1 cellular context compared by ENCODE assay signal in genomic region chr20:62824476-62825287, GRCh38.
A peak's percentile ranks its signal among the peaks of the same experiment; 100 is the strongest.
TF ChIP-seq lines count a peak whose summit lies in the region.

No MANE protein-coding gene starts in this region.

TF ChIP-seq in HepG2, 621 proteins besides CTCF, POLR2A, EP300 and RAD21 (continued from another document and continues in another):
- TF ChIP-seq NONO (IDR thresholded peaks at IDR 0.05) (no peak), NONO (CRISPR knock-in tag; conservative IDR thresholded peaks at IDR 0.05) (peak; percentile 17; the same call in 1 of the 2 replicates), YEATS4 (CRISPR knock-in tag; IDR thresholded peaks at IDR 0.05; ENCODE audit: borderline replicate concordance) (0 out of 2 replicates have a peak, but pooled peaks have one; percentile 57), SP4 (CRISPR knock-in tag; IDR thresholded peaks at IDR 0.05) (peak; percentile 51; the same call in 1 of the 2 replicates), PITX1 (CRISPR knock-in tag; IDR thresholded peaks at IDR 0.05) (peak; percentile 78), THAP9 (CRISPR knock-in tag; IDR thresholded peaks at IDR 0.05; ENCODE audit: borderline replicate concordance) (peak; percentile 28; the same call in 1 of the 2 replicates), GPN1 (CRISPR knock-in tag; IDR thresholded peaks at IDR 0.05; ENCODE audit: borderline replicate concordance) (no peak), ZNF674 (CRISPR knock-in tag; IDR thresholded peaks at IDR 0.05; ENCODE audit: low read depth) (no peak), HOXA9 (CRISPR knock-in tag; IDR thresholded peaks at IDR 0.05; ENCODE audit: borderline replicate concordance) (no peak), ZNF710 (CRISPR knock-in tag; IDR thresholded peaks at IDR 0.05; ENCODE audit: borderline replicate concordance) (no peak), ZNF777 (CRISPR knock-in tag; IDR thresholded peaks at IDR 0.05) (0 out of 2 replicates have a peak, but pooled peaks have one; percentile 18), HIC2 (CRISPR knock-in tag; IDR thresholded peaks at IDR 0.05; ENCODE audit: low read depth) (peak; percentile 97), ZNF383 (CRISPR knock-in tag; IDR thresholded peaks at IDR 0.05; ENCODE audit: borderline replicate concordance) (no peak), PATZ1 (CRISPR knock-in tag; IDR thresholded peaks at IDR 0.05) (peak; percentile 78), PCBP2 (optimal IDR thresholded peaks at IDR 0.05; ENCODE audit: low read depth, low read length, poor library complexity, severe bottlenecking) (no peak), XBP1 (CRISPR knock-in tag; IDR thresholded peaks at IDR 0.05) (no peak), RCOR2 (CRISPR knock-in tag; IDR thresholded peaks at IDR 0.05) (no peak), POLR2AphosphoS5 (IDR thresholded peaks at IDR 0.05; ENCODE audit: low read depth, low read length) (0 out of 2 replicates have a peak, but pooled peaks have one; percentile 43), ZBTB20 (CRISPR knock-in tag; IDR thresholded peaks at IDR 0.05; ENCODE audit: borderline replicate concordance, low read depth) (no peak), SMAD9 (CRISPR knock-in tag; IDR thresholded peaks at IDR 0.05) (no peak), ZBTB34 (CRISPR knock-in tag; IDR thresholded peaks at IDR 0.05) (no peak), HNRNPL (IDR thresholded peaks at IDR 0.05; ENCODE audit: low read depth, low read length) (peak; percentile 95), NR2F1 (CRISPR knock-in tag; IDR thresholded peaks at IDR 0.05) (0 out of 4 replicates have a peak, but pooled peaks of 1 of the 2 experiments have one; percentile 15), ZNF616 (CRISPR knock-in tag; IDR thresholded peaks at IDR 0.05; ENCODE audit: low read depth) (no peak; the same call in 1 of the 2 replicates), ZNF143 (CRISPR knock-in tag; IDR thresholded peaks at IDR 0.05) (peak; percentile 56), ZSCAN9 (CRISPR knock-in tag; IDR thresholded peaks at IDR 0.05; ENCODE audit: borderline replicate concordance) (no peak), MTA1 (CRISPR knock-in tag; IDR thresholded peaks at IDR 0.05; ENCODE audit: borderline replicate concordance) (peak; percentile 79; the same call in 1 of the 2 replicates), MXD1 (CRISPR knock-in tag; IDR thresholded peaks at IDR 0.05) (no peak), RXRB (CRISPR knock-in tag; IDR thresholded peaks at IDR 0.05; ENCODE audit: borderline replicate concordance) (0 out of 2 replicates have a peak, but pooled peaks have one; percentile 18), SMAD3 (CRISPR knock-in tag; IDR thresholded peaks at IDR 0.05) (no peak), ZMYM3 (CRISPR knock-in tag; IDR thresholded peaks at IDR 0.05) (peak; percentile 59), ZNF816 (CRISPR knock-in tag; IDR thresholded peaks at IDR 0.05; ENCODE audit: borderline replicate concordance) (no peak), CREM (IDR thresholded peaks at IDR 0.05) (0 out of 2 replicates have a peak, but pooled peaks have one; percentile 19), CREM (CRISPR knock-in tag; IDR thresholded peaks at IDR 0.05) (no peak), ZNF232 (CRISPR knock-in tag; IDR thresholded peaks at IDR 0.05; ENCODE audit: borderline replicate concordance) (no peak), ZSCAN30 (CRISPR knock-in tag; IDR thresholded peaks at IDR 0.05) (no peak), NR2F6 (IDR thresholded peaks at IDR 0.05) (peak; percentile 71), NR2F6 (CRISPR knock-in tag; IDR thresholded peaks at IDR 0.05) (peak; percentile 74), NFAT5 (CRISPR knock-in tag; IDR thresholded peaks at IDR 0.05) (peak; percentile 38; the same call in 1 of the 2 replicates), ZNF556 (CRISPR knock-in tag; IDR thresholded peaks at IDR 0.05; ENCODE audit: borderline replicate concordance) (peak; percentile 31; the same call in 1 of the 2 replicates), ZNF205 (CRISPR knock-in tag; IDR thresholded peaks at IDR 0.05) (no peak), SAP130 (CRISPR knock-in tag; IDR thresholded peaks at IDR 0.05; ENCODE audit: low read depth) (peak; percentile 30; the same call in 1 of the 2 replicates)
- TF ChIP-seq, protein P1, sequence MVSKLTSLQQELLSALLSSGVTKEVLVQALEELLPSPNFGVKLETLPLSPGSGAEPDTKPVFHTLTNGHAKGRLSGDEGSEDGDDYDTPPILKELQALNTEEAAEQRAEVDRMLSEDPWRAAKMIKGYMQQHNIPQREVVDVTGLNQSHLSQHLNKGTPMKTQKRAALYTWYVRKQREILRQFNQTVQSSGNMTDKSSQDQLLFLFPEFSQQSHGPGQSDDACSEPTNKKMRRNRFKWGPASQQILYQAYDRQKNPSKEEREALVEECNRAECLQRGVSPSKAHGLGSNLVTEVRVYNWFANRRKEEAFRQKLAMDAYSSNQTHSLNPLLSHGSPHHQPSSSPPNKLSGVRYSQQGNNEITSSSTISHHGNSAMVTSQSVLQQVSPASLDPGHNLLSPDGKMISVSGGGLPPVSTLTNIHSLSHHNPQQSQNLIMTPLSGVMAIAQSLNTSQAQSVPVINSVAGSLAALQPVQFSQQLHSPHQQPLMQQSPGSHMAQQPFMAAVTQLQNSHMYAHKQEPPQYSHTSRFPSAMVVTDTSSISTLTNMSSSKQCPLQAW (CRISPR knock-in tag; IDR thresholded peaks at IDR 0.05), result peak; percentile 65; the same call in 1 of the 2 replicates
- TF ChIP-seq, protein P2, sequence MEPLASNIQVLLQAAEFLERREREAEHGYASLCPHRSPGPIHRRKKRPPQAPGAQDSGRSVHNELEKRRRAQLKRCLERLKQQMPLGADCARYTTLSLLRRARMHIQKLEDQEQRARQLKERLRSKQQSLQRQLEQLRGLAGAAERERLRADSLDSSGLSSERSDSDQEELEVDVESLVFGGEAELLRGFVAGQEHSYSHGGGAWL (CRISPR knock-in tag; IDR thresholded peaks at IDR 0.05), result 0 out of 2 replicates have a peak, but pooled peaks have one; percentile 13
- TF ChIP-seq, protein P3, sequence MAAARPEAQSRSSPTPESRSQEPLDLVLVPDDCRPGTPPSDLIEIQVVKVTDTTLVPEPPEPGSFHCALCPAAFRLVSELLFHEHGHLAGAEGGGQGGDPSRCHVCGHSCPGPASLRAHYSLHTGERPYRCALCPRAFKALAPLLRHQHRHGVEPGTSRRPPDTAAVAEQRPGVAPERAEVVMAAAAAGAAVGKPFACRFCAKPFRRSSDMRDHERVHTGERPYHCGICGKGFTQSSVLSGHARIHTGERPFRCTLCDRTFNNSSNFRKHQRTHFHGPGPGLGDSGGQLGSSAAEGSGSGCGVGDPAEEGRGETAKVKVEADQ (CRISPR knock-in tag; IDR thresholded peaks at IDR 0.05; ENCODE audit: borderline replicate concordance), result 0 out of 2 replicates have a peak, but pooled peaks have one; percentile 44
